ENCODE assay signal across 22 cellular contexts in the genomic region with DNA sequence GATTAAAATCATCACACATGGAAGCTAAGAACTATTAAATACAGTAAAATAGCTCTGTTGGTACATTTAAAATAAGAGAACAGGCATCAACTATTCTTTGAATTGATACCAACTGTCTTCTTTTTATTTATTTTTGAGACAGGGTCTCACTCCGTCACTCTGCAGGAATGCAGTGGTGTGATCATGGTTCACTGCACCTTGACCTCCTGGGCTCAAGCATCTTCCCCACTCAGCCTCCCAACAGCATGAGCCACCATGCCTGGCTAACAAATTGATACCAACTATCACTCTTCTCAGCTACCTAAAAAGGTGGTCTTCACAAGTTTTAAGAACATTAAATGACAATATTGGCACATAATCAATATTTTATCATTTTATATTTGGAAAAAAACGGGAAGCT. TPM values are rescaled to one million over a fixed set of nuclear protein-coding genes. Genes with fewer than 3 reads are reported as not detected.
DNase-seq lines count a peak whose midpoint lies in the region; ATAC-seq, FAIRE-seq and TF ChIP-seq lines count a peak whose summit lies in the region.
"Had no signal": no experiment of that assay in that cellular context is flagged by ENCODE, and none has a peak within 500 bp of the region (broad histone marks: within the 10 kb centered on the region; RNA-seq: fewer than 3 reads in every experiment).

No MANE protein-coding gene starts in this region.

- H3K4me1 ChIP-seq in HUES48 (ENCODE audit: control insufficient read depth, insufficient read depth, low read length), result 0 out of 2 replicates have a peak, but pooled peaks cover 8% of the 10 kb centered on the region
- H3K4me1 ChIP-seq in left lung, result peaks cover 0 to 10% of the 10 kb centered on the region in 2 donors
- peaks cover 0 to 2% of the 10 kb centered on the region in 2 donors for H3K4me1 ChIP-seq in kidney (ENCODE audit: control insufficient read depth in 1 of 2, insufficient read depth in 1 of 2, low read depth in 1 of 2, low read length in 2 of 2)
- H3K4me1 ChIP-seq: Caco-2, SJSA1 had no signal

- no peaks in the 10 kb centered on the region for H3K27me3 ChIP-seq in HUES48 (ENCODE audit: control insufficient read depth, insufficient read depth, low read length)
- no peaks in the 10 kb centered on the region for H3K27me3 ChIP-seq in left lung
- H3K27me3 ChIP-seq: BLaER1, SJSA1 had no signal

- intact Hi-C loops in left lung (cut with DNase I), result no loop called here
- intact Hi-C loops in kidney (cut with DNase I), result no loop called here

- H3K9me3 ChIP-seq in HUES48 (ENCODE audit: control insufficient read depth, insufficient read depth, low read length) (no peaks in the 10 kb centered on the region), left lung (no peaks in the 10 kb centered on the region), kidney (ENCODE audit: control insufficient read depth in 1 of 2, low read length in 2 of 2) (no peaks in the 10 kb centered on the region)
- H3K9me3 ChIP-seq: BLaER1, Caco-2, SJSA1 had no signal

- no peak overlapping the region for H3K4me3 ChIP-seq in HUES48 (ENCODE audit: low read depth, low read length)
- H3K4me3 ChIP-seq in left lung, result no peak overlapping the region
- H3K4me3 ChIP-seq in kidney (ENCODE audit: low read length in 2 of 2), result no peak overlapping the region
- H3K4me3 ChIP-seq: BLaER1, SJSA1 had no signal

- DNase-seq in astrocyte of the hippocampus (ENCODE audit: low read depth, low spot score), result peak; percentile 18
- DNase-seq in left kidney (ENCODE audit: low read depth, low spot score), result peak; percentile 84
- DNase-seq in retina, result peak; percentile 51
- no peak for DNase-seq in left lung
- DNase-seq in GM19239 (ENCODE audit: insufficient read length, low spot score), result no peak
- DNase-seq in kidney, result no peak
- DNase-seq: CD4-positive, alpha-beta T cell; DND-41; KG1; NCI-H1092 treated with DMSO at 0.1 percent for 48 hours; NCI-H146; NCI-H2029; NCI-H226; NCI-H510A treated with DMSO at 0.1 percent for 48 hours; NCI-H82; OCI-M1 had no signal

- no peak for ATAC-seq in left lung
- ATAC-seq: Right ventricle myocardium inferior had no signal

- H3K9ac ChIP-seq in HUES48 (ENCODE audit: low read depth, low read length) (no peak overlapping the region), kidney (ENCODE audit: low read length in 2 of 2) (no peak overlapping the region)
- H3K9ac ChIP-seq: BLaER1 had no signal

- H3K27ac ChIP-seq in HUES48 (ENCODE audit: low read depth, low read length), result peak overlapping the region; percentile 0
- H3K27ac ChIP-seq in left lung, result no peak overlapping the region
- H3K27ac ChIP-seq in kidney (ENCODE audit: low read depth in 2 of 2, low read length in 2 of 2), result no peak overlapping the region
- H3K27ac ChIP-seq: BLaER1, SJSA1 had no signal

- TF ChIP-seq CTCF in left lung (IDR thresholded peaks at IDR 0.05) (no peak), kidney (IDR thresholded peaks at IDR 0.05; ENCODE audit: borderline replicate concordance, extremely low read depth, insufficient read depth) (no peak)

- peaks cover 34% of the 10 kb centered on the region for H3K36me3 ChIP-seq in HUES48 (ENCODE audit: control insufficient read depth, insufficient read depth, low read length)
- peaks cover 0 to 13% of the 10 kb centered on the region in 2 donors for H3K36me3 ChIP-seq in left lung
- H3K36me3 ChIP-seq in kidney (ENCODE audit: control insufficient read depth in 1 of 2, insufficient read depth in 2 of 2, low read length in 2 of 2), result peaks cover 0 to 4% of the 10 kb centered on the region in 2 donors

- FAIRE-seq in GM19239 (lab: Jason Lieb, UNC) (no peak), kidney (lab: Jason Lieb, UNC) (no peak)
- FAIRE-seq: H54 had no signal

RNA-seq across cellular contexts. Expression of gene PNISR, which starts 7.8 kb away (rescaled TPM):
- total RNA-seq in left lung (10 to 100 TPM; 73.5 to 81.3 TPM), kidney (97.1 TPM)
- polyA plus RNA-seq in kidney (ENCODE audit: insufficient read depth, low read depth, low replicate concordance), result 69.8 TPM

RNA-seq across cellular contexts. Expression of gene COQ3, which starts 38.9 kb away (rescaled TPM):
- total RNA-seq in left lung (1 to 10 TPM; 3.3 to 8.6 TPM), kidney (8.1 TPM)
- polyA plus RNA-seq in kidney (ENCODE audit: insufficient read depth, low read depth, low replicate concordance), result 18.7 TPM

Comparison
In these comparisons a context has a peak if more than half of its experiments do, and no peak if none do; other contexts are left out.
1. DNase-seq: peak in astrocyte of the hippocampus (single experiment), left kidney (single experiment) and retina (single experiment); none in left lung (0 of 2), GM19239 (single experiment) and kidney (single experiment).